Comparison of ENCODE assay signal across 1 cellular context in genomic region chr17:14856156-14856555, GRCh38.
TF ChIP-seq lines count a peak whose summit lies in the region.

No MANE protein-coding gene starts in this region.

TF ChIP-seq in GM23338, 12 proteins besides CTCF, POLR2A, EP300 and RAD21 (continued from another document):
- no peak for TF ChIP-seq ZNF462 (CRISPR knock-in tag; IDR thresholded peaks at IDR 0.05)
